ENCODE assay signal across 14 cellular contexts in genomic region chr17:80970762-80971703, GRCh38. TPM values are rescaled to one million over a fixed set of nuclear protein-coding genes. Genes with fewer than 3 reads are reported as not detected.
DNase-seq lines count a peak whose midpoint lies in the region; ATAC-seq and TF ChIP-seq lines count a peak whose summit lies in the region.
"Had no signal": no experiment of that assay in that cellular context is flagged by ENCODE, and none has a peak within 500 bp of the region (broad histone marks: within the 10 kb centered on the region; RNA-seq: fewer than 3 reads in every experiment).

No MANE protein-coding gene starts in this region.

- peaks cover 9% of the 10 kb centered on the region for H3K4me1 Mint-ChIP-seq in activated T-cell treated with anti-CD3 and anti-CD28 coated beads, Interleukin-2, amount 50 U/mL, for 24 hours (ENCODE audit: low read depth)
- H3K4me1 Mint-ChIP-seq in stimulated activated memory B cell treated with anti-CD40 and anti-IgM and Interleukin-4, amounts not matched to agents 10 μg/mL and 1 μg/mL and 100 μg/mL, for 72 hours = peaks cover 17% of the 10 kb centered on the region

- no peaks in the 10 kb centered on the region for H3K9me3 Mint-ChIP-seq in activated T-cell treated with anti-CD3 and anti-CD28 coated beads, Interleukin-2, amount 50 U/mL, for 24 hours
- no peaks in the 10 kb centered on the region for H3K9me3 Mint-ChIP-seq in stimulated activated memory B cell treated with anti-CD40 and anti-IgM and Interleukin-4, amounts not matched to agents 10 μg/mL and 1 μg/mL and 100 μg/mL, for 72 hours
- H3K9me3 Mint-ChIP-seq: activated CD4-positive, alpha-beta memory T cell treated with anti-CD3 and anti-CD28 coated beads, Interleukin-2, amount 10 ng/mL, durations not matched to agents 7 days and 5 days had no signal

- no peak for TF ChIP-seq EP300 in esophagus muscularis mucosa (IDR thresholded peaks at IDR 0.05)
- no peak for TF ChIP-seq EP300 in stomach (IDR thresholded peaks at IDR 0.05)

- H4K20me1 ChIP-seq in MM.1S (ENCODE audit: insufficient read depth, low read length) = no peaks in the 10 kb centered on the region

- no peak overlapping the region for H3K9ac ChIP-seq in MM.1S (ENCODE audit: low read length)
- H3K9ac ChIP-seq: parathyroid adenoma had no signal

- WGBS in esophagus muscularis mucosa = 100% methylated on average over 1 of the region's 26 CpGs
- 45 to 61% (median 57%) methylated on average over 14 to 26 of the region's 26 CpGs for WGBS in stomach, 5 donors

- no peak overlapping the region for H2AFZ ChIP-seq in MM.1S (ENCODE audit: low read length)

- no peak for ATAC-seq in stimulated activated memory B cell treated with anti-CD40 and anti-IgM and Interleukin-4, amounts not matched to agents 10 μg/mL and 1 μg/mL and 100 μg/mL, for 72 hours

- DNase-seq in activated T-cell treated with anti-CD3 and anti-CD28 coated beads, Interleukin-2, amount 50 U/mL, for 24 hours = no peak
- DNase-seq in activated T-cell treated with anti-CD3 and anti-CD28 coated beads, Interleukin-2, amount 50 U/mL, for 1 hour = no peak
- DNase-seq in MM.1S (no peak), esophagus muscularis mucosa (ENCODE audit: extremely low spot score) (no peak), NCI-H1417 treated with DMSO at 0.1 percent for 48 hours (lab: John Stamatoyannopoulos, UW) (no peak), stomach (no peak), ACHN (no peak)
- DNase-seq: left cardiac atrium, NCI-H2029 treated with DMSO at 0.1 percent for 48 hours, small intestine had no signal

- H3K4me3 Mint-ChIP-seq in activated T-cell treated with anti-CD3 and anti-CD28 coated beads, Interleukin-2, amount 50 U/mL, for 24 hours = no peak overlapping the region
- no peak overlapping the region for H3K4me3 Mint-ChIP-seq in stimulated activated memory B cell treated with anti-CD40 and anti-IgM and Interleukin-4, amounts not matched to agents 10 μg/mL and 1 μg/mL and 100 μg/mL, for 72 hours
- H3K4me3 Mint-ChIP-seq: activated CD4-positive, alpha-beta memory T cell treated with anti-CD3 and anti-CD28 coated beads, Interleukin-2, amount 10 ng/mL, durations not matched to agents 7 days and 5 days had no signal

- peak overlapping the region; percentile 14 for H3K27ac Mint-ChIP-seq in activated T-cell treated with anti-CD3 and anti-CD28 coated beads, Interleukin-2, amount 50 U/mL, for 24 hours
- H3K27ac Mint-ChIP-seq in stimulated activated memory B cell treated with anti-CD40 and anti-IgM and Interleukin-4, amounts not matched to agents 10 μg/mL and 1 μg/mL and 100 μg/mL, for 72 hours = peak overlapping the region; percentile 74
- H3K27ac Mint-ChIP-seq: activated CD4-positive, alpha-beta memory T cell treated with anti-CD3 and anti-CD28 coated beads, Interleukin-2, amount 10 ng/mL, durations not matched to agents 7 days and 5 days had no signal

- no peak overlapping the region for H3K4me2 ChIP-seq in MM.1S (ENCODE audit: low read depth, low read length)

- 0 out of 2 replicates have a peak, but pooled peaks have one; percentile 2 for TF ChIP-seq CTCF in MM.1S (IDR thresholded peaks at IDR 0.05; ENCODE audit: low read length)
- TF ChIP-seq CTCF in esophagus muscularis mucosa (IDR thresholded peaks at IDR 0.05) = no peak
- TF ChIP-seq CTCF in stomach (IDR thresholded peaks at IDR 0.05) = peak in 1 of 7 experiments; percentile 1

- TF ChIP-seq POLR2A in esophagus muscularis mucosa (IDR thresholded peaks at IDR 0.05; ENCODE audit: low read depth) = peak; percentile 2
- no peak for TF ChIP-seq POLR2A in stomach (IDR thresholded peaks at IDR 0.05)

- H3K4me1 ChIP-seq in MM.1S (ENCODE audit: low read length) = 0 out of 2 replicates have a peak, but pooled peaks cover 8% of the 10 kb centered on the region
- H3K4me1 ChIP-seq in esophagus muscularis mucosa = peaks cover 26 to 41% (median 37%) of the 10 kb centered on the region in 4 donors
- H3K4me1 ChIP-seq in stomach = peaks cover 17 to 36% (median 28%) of the 10 kb centered on the region in 4 donors

- no peaks in the 10 kb centered on the region for H3K9me2 ChIP-seq in MM.1S (replicated peaks; ENCODE audit: insufficient read depth, low read length)

- peaks cover 7% of the 10 kb centered on the region for H3K27me3 Mint-ChIP-seq in activated T-cell treated with anti-CD3 and anti-CD28 coated beads, Interleukin-2, amount 50 U/mL, for 24 hours
- H3K27me3 Mint-ChIP-seq in stimulated activated memory B cell treated with anti-CD40 and anti-IgM and Interleukin-4, amounts not matched to agents 10 μg/mL and 1 μg/mL and 100 μg/mL, for 72 hours = peaks cover 17% of the 10 kb centered on the region

- H3K36me3 Mint-ChIP-seq in activated T-cell treated with anti-CD3 and anti-CD28 coated beads, Interleukin-2, amount 50 U/mL, for 24 hours (ENCODE audit: low read depth) = peaks cover 7% of the 10 kb centered on the region
- H3K36me3 Mint-ChIP-seq in stimulated activated memory B cell treated with anti-CD40 and anti-IgM and Interleukin-4, amounts not matched to agents 10 μg/mL and 1 μg/mL and 100 μg/mL, for 72 hours = peaks cover 9% of the 10 kb centered on the region

- no peak overlapping the region for H3K27ac ChIP-seq in MM.1S (ENCODE audit: low read length)
- peak overlapping the region in 1 of 4 donors; percentile 77 for H3K27ac ChIP-seq in esophagus muscularis mucosa (replicated peaks in 1 of 4)
- H3K27ac ChIP-seq in stomach = no peak overlapping the region
- H3K27ac ChIP-seq: parathyroid adenoma had no signal

- no peaks in the 10 kb centered on the region for H3K79me2 ChIP-seq in MM.1S (ENCODE audit: low read length)
- H3K79me2 ChIP-seq: parathyroid adenoma had no signal

- no peaks in the 10 kb centered on the region for H3K36me3 ChIP-seq in MM.1S (replicated peaks; ENCODE audit: insufficient read depth, low read length)
- peaks cover 0 to 5% (median 0%) of the 10 kb centered on the region in 4 donors for H3K36me3 ChIP-seq in esophagus muscularis mucosa
- peaks cover 0 to 6% (median 2%) of the 10 kb centered on the region in 4 donors for H3K36me3 ChIP-seq in stomach

- H3F3A ChIP-seq in MM.1S (ENCODE audit: insufficient read depth, low read length) = no peaks in the 10 kb centered on the region

- H3K4me3 ChIP-seq in MM.1S (ENCODE audit: low read length) = no peak overlapping the region
- no peak overlapping the region for H3K4me3 ChIP-seq in esophagus muscularis mucosa
- H3K4me3 ChIP-seq in stomach = no peak overlapping the region
- H3K4me3 ChIP-seq: upper lobe of left lung had no signal

- H3K9me3 ChIP-seq in MM.1S (replicated peaks; ENCODE audit: insufficient read depth, low read length) = no peaks in the 10 kb centered on the region
- H3K9me3 ChIP-seq in esophagus muscularis mucosa = no peaks in the 10 kb centered on the region
- no peaks in the 10 kb centered on the region for H3K9me3 ChIP-seq in stomach
- H3K9me3 ChIP-seq: upper lobe of left lung had no signal

- in situ Hi-C loops in ACHN (cut with HindIII; ENCODE audit: low pct_ligation_motif_present, low pct_unique_long_range_greater_than_20kb, low sequenced_read_pairs) = no loop called here

- H3K27me3 ChIP-seq in MM.1S (replicated peaks; ENCODE audit: insufficient read depth, low read length) (no peaks in the 10 kb centered on the region), esophagus muscularis mucosa (peaks cover 0 to 14% (median 0%) of the 10 kb centered on the region in 4 donors), stomach (peaks cover 0 to 39% (median 27%) of the 10 kb centered on the region in 3 donors)
- H3K27me3 ChIP-seq: upper lobe of left lung had no signal

- intact Hi-C loops in esophagus muscularis mucosa (cut with DNase I) = no loop called here
- intact Hi-C loops in stomach (cut with DNase I; ENCODE audit: low total_unique reads) = loop anchor here (10.0 kb wide), 1 partner anchor 106 kb away; no protein-coding TSS in a partner anchor

RNA-seq across cellular contexts. Expression of gene CHMP6, which starts 20.6 kb away (rescaled TPM):
- total RNA-seq in esophagus muscularis mucosa (10 to 100 TPM; 17.6 to 29.2 (median 25.8) TPM), stomach (100 to 1,000 TPM in 1 of 5 donors, 10 to 100 TPM in 3, 1 to 10 TPM in 1; 5.4 to 117 (median 12.9) TPM)
- polyA plus RNA-seq in stomach = 10 to 100 TPM; 23.6 to 30.5 (median 25.4) TPM
